Comparison of ENCODE assay signal across 8 cellular contexts in the genomic region with DNA sequence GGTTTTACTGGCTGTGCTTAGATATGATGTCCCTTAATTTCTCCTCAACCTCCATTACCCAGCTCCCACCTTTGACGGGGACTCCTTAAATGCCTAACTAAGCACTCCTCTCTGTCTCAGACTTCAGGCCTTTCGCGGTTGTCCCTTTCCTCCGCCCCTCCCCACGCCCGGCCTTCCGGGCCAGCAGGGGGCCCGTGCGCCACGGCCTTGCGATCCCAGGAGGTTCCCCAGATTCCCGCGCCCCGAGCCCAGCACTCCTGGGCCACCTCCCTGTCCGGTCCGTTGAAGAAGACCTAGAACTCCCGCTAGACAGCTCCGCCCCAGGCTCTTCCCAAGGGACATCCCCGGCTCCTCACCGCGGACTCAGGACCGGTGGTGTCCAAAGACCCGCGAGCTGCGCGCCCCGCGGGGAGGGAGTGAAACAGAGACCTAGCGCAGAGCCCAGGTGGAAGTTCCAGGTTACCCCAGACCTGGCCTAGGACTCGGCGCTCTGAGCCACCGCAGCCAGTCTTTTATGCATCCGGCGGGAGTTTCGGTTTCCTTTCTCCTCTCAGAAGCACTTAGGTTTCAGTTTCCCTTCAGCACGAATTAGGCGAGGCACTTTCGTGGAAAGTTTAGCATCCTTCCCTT.
DNase-seq lines count a peak whose midpoint lies in the region; ATAC-seq lines count a peak whose summit lies in the region.

A gene with protein sequence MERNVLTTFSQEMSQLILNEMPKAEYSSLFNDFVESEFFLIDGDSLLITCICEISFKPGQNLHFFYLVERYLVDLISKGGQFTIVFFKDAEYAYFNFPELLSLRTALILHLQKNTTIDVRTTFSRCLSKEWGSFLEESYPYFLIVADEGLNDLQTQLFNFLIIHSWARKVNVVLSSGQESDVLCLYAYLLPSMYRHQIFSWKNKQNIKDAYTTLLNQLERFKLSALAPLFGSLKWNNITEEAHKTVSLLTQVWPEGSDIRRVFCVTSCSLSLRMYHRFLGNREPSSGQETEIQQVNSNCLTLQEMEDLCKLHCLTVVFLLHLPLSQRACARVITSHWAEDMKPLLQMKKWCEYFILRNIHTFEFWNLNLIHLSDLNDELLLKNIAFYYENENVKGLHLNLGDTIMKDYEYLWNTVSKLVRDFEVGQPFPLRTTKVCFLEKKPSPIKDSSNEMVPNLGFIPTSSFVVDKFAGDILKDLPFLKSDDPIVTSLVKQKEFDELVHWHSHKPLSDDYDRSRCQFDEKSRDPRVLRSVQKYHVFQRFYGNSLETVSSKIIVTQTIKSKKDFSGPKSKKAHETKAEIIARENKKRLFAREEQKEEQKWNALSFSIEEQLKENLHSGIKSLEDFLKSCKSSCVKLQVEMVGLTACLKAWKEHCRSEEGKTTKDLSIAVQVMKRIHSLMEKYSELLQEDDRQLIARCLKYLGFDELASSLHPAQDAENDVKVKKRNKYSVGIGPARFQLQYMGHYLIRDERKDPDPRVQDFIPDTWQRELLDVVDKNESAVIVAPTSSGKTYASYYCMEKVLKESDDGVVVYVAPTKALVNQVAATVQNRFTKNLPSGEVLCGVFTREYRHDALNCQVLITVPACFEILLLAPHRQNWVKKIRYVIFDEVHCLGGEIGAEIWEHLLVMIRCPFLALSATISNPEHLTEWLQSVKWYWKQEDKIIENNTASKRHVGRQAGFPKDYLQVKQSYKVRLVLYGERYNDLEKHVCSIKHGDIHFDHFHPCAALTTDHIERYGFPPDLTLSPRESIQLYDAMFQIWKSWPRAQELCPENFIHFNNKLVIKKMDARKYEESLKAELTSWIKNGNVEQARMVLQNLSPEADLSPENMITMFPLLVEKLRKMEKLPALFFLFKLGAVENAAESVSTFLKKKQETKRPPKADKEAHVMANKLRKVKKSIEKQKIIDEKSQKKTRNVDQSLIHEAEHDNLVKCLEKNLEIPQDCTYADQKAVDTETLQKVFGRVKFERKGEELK (N-terminal part only) (minus strand): TSS at position 487 of the 630 bp plus-strand sequence. CDS start 7,493 bp downstream, outside the sequence.

- H3K27me3 ChIP-seq in neuron (ENCODE audit: insufficient read depth, low read length) (no peaks in the 10 kb centered on the region), subcutaneous abdominal adipose tissue (ENCODE audit: control insufficient read depth in 5 of 5, insufficient read depth in 4 of 5, low read length in 5 of 5) (no peaks in the 10 kb centered on the region)

- peak; percentile 99 for ATAC-seq in GM21515 (IDR thresholded peaks at IDR 0.05; ENCODE audit: unreplicated experiment)

- H3K9me3 ChIP-seq in neuron (ENCODE audit: low read length) (no peaks in the 10 kb centered on the region), subcutaneous abdominal adipose tissue (ENCODE audit: control insufficient read depth in 5 of 5, low read length in 5 of 5) (no peaks in the 10 kb centered on the region)

- H3K36me3 ChIP-seq in neuron (ENCODE audit: insufficient read depth, low read length) (no peaks in the 10 kb centered on the region), subcutaneous abdominal adipose tissue (ENCODE audit: control insufficient read depth in 5 of 5, insufficient read depth in 5 of 5, low read length in 5 of 5) (no peaks in the 10 kb centered on the region)

- DNase-seq in DMS153 (lab: John Stamatoyannopoulos, UW) (peak; percentile 65), HuH-7 (ENCODE audit: low spot score) (peak; percentile 50), RPMI8226 (peak; percentile 86), foreskin melanocyte (peak; percentile 65)
- DNase-seq in activated gamma-delta T cell treated with anti-CD3 and anti-CD28 coated beads, Interleukin-2, amount 50 U/mL, for 16 hours (ENCODE audit: low read depth), result peak; percentile 71

- peak within 1 kb of the TSS; percentile 87 to 96 (median 95) for H3K9ac ChIP-seq in subcutaneous abdominal adipose tissue (ENCODE audit: low read length in 5 of 5)

- peaks cover 14% of the 10 kb centered on the region for H3K4me1 ChIP-seq in neuron (ENCODE audit: insufficient read depth, low read length)
- H3K4me1 ChIP-seq in subcutaneous abdominal adipose tissue (ENCODE audit: control insufficient read depth in 5 of 5, insufficient read depth in 5 of 5, low read length in 5 of 5), result peaks cover 4 to 21% (median 10%) of the 10 kb centered on the region in 5 donors

- peak within 1 kb of the TSS; percentile 96 for H3K27ac ChIP-seq in subcutaneous abdominal adipose tissue (ENCODE audit: low read depth, low read length)

- H3K4me3 ChIP-seq in neuron (ENCODE audit: low read length), result peak within 1 kb of the TSS; percentile 70
- peak within 1 kb of the TSS; percentile 92 to 99 (median 94) for H3K4me3 ChIP-seq in subcutaneous abdominal adipose tissue (ENCODE audit: low read depth in 1 of 5, low read length in 5 of 5)

- peak within 1 kb of the TSS; percentile 99 for H2AFZ ChIP-seq in neuron (ENCODE audit: low read depth, low read length)

Comparison
In these comparisons a context has a peak if more than half of its experiments do, and no peak if none do; other contexts are left out.
1. Peak in every context shown above with its lines: DNase-seq, ATAC-seq, H3K4me3 ChIP-seq and H3K27ac ChIP-seq.